ENCODE assay signal across 8 cellular contexts in the genomic region with DNA sequence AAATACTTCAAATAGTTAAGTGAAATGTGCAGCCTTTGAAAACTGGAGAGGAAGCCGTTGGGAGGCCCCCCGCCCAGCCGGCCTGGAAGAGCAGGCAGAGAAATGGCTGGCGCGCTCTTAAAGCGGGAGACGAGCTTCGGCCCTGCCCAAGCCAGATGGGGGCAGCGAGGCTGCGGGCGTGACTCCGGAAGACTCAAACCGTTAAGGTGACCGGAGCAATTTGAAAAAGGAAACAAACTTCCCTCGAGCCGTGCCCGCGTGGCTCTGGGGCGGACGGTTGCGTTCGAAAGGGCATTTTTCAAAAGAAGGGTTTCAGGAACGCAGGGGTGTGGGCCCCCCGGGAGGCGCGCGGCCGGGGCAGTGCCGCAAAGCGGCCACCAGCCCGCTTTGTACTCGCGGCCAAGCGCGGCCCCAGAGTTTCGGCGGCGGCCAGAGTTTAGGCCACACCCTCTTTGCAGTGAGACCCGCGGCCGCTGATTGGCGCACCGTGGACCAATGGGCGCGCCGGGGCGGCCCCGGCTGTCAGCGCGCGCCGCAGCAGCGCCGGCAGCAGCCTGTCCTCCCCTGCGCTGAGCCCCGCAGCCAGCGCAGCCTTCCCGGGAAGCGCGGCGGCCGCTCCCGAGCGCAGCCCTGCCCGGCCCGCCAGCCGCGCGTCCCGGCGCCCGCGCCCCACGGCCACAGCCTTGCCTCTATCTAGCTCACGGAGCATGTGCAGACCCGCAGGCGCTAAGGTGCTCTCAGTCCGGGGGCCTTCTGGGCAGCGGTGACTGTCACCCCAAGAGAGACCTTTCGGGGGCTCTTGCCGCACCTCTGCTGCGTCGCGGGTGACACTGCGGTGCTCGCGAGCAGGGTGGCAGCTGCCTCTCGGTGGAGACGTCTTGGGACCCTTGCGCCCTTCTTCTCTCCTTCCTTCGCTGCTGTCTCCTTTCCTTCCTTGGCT. TPM values are rescaled to one million over a fixed set of nuclear protein-coding genes. Genes with fewer than 3 reads are reported as not detected.
A peak's percentile ranks its signal among the peaks of the same experiment; 100 is the strongest.
DNase-seq lines count a peak whose midpoint lies in the region; ATAC-seq, FAIRE-seq and TF ChIP-seq lines count a peak whose summit lies in the region.

A gene with protein sequence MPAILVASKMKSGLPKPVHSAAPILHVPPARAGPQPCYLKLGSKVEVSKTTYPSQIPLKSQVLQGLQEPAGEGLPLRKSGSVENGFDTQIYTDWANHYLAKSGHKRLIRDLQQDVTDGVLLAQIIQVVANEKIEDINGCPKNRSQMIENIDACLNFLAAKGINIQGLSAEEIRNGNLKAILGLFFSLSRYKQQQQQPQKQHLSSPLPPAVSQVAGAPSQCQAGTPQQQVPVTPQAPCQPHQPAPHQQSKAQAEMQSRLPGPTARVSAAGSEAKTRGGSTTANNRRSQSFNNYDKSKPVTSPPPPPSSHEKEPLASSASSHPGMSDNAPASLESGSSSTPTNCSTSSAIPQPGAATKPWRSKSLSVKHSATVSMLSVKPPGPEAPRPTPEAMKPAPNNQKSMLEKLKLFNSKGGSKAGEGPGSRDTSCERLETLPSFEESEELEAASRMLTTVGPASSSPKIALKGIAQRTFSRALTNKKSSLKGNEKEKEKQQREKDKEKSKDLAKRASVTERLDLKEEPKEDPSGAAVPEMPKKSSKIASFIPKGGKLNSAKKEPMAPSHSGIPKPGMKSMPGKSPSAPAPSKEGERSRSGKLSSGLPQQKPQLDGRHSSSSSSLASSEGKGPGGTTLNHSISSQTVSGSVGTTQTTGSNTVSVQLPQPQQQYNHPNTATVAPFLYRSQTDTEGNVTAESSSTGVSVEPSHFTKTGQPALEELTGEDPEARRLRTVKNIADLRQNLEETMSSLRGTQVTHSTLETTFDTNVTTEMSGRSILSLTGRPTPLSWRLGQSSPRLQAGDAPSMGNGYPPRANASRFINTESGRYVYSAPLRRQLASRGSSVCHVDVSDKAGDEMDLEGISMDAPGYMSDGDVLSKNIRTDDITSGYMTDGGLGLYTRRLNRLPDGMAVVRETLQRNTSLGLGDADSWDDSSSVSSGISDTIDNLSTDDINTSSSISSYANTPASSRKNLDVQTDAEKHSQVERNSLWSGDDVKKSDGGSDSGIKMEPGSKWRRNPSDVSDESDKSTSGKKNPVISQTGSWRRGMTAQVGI (N-terminal part only) (plus strand): TSS at position 557 of the 940 bp plus-strand sequence. CDS start 859 bp downstream, outside the sequence.

- peak within 1 kb of the TSS; percentile 85 for H3K27ac Mint-ChIP-seq in T-helper 1 cell treated with Interleukin-12 subunit alpha and Interleukin-12 subunit beta and Interleukin-4 antibody, amounts not matched to agents 30 μg/mL and 1 μg/mL, for 36 hours

- H3K4me3 Mint-ChIP-seq in T-helper 1 cell treated with Interleukin-12 subunit alpha and Interleukin-12 subunit beta and Interleukin-4 antibody, amounts not matched to agents 30 μg/mL and 1 μg/mL, for 36 hours = peak within 1 kb of the TSS; percentile 90

- no peaks in the 10 kb centered on the region for H3K27me3 ChIP-seq in right atrium auricular region
- H3K27me3 ChIP-seq in prostate gland (replicated peaks; ENCODE audit: insufficient read depth) = no peaks in the 10 kb centered on the region
- peaks cover 12% of the 10 kb centered on the region for H3K27me3 ChIP-seq in upper lobe of right lung

- H3K4me1 ChIP-seq in right atrium auricular region (peaks cover 0 to 54% of the 10 kb centered on the region in 2 donors), prostate gland (replicated peaks) (peaks cover 4% of the 10 kb centered on the region), upper lobe of right lung (peaks cover 24% of the 10 kb centered on the region)

- TF ChIP-seq POLR2A in GM12891 (IDR thresholded peaks at IDR 0.05; ENCODE audit: low read depth, low read length) (no peak), prostate gland (IDR thresholded peaks at IDR 0.05) (peak; percentile 97)

- TF ChIP-seq CTCF in right atrium auricular region (IDR thresholded peaks at IDR 0.05) = peak in 1 of 2 donors; percentile 18
- peak in 2 of 4 experiments; percentile 33 to 35 for TF ChIP-seq CTCF in prostate gland (IDR thresholded peaks at IDR 0.05)
- no peak for TF ChIP-seq CTCF in upper lobe of right lung (IDR thresholded peaks at IDR 0.05)

- DNase-seq in GM12891 (ENCODE audit: insufficient read length, low spot score) = peak; percentile 88
- peak; percentile 73 for DNase-seq in NCI-H128 (lab: John Stamatoyannopoulos, UW; ENCODE audit: unreplicated experiment)
- DNase-seq in anterior cingulate cortex (lab: John Stamatoyannopoulos, UW) = peak; percentile 45 to 95 (median 89)
- peak; percentile 95 for DNase-seq in right atrium auricular region (ENCODE audit: low spot score)
- DNase-seq in prostate gland (ENCODE audit: low spot score) = peak; percentile 91
- peak; percentile 96 for DNase-seq in upper lobe of right lung

- peak; percentile 100 for ATAC-seq in HG02678 (IDR thresholded peaks at IDR 0.05; ENCODE audit: unreplicated experiment)
- peak; percentile 98 for ATAC-seq in upper lobe of right lung

- peak; percentile 93 for FAIRE-seq in GM12891 (lab: Jason Lieb, UNC)

- H3K4me3 ChIP-seq in right atrium auricular region = peak within 1 kb of the TSS; percentile 69 to 80
- peak within 1 kb of the TSS; percentile 45 to 51 for H3K4me3 ChIP-seq in prostate gland
- H3K4me3 ChIP-seq in upper lobe of right lung = peak within 1 kb of the TSS; percentile 64

- WGBS in prostate gland = under 1% methylated on average over 43 of the region's 91 CpGs

- peaks cover 5% of the 10 kb centered on the region for H3K36me3 Mint-ChIP-seq in T-helper 1 cell treated with Interleukin-12 subunit alpha and Interleukin-12 subunit beta and Interleukin-4 antibody, amounts not matched to agents 30 μg/mL and 1 μg/mL, for 36 hours (ENCODE audit: low read depth)

- H3K4me1 Mint-ChIP-seq in T-helper 1 cell treated with Interleukin-12 subunit alpha and Interleukin-12 subunit beta and Interleukin-4 antibody, amounts not matched to agents 30 μg/mL and 1 μg/mL, for 36 hours (ENCODE audit: low read depth) = peaks cover 20% of the 10 kb centered on the region

- no peaks in the 10 kb centered on the region for H3K36me3 ChIP-seq in right atrium auricular region
- no peaks in the 10 kb centered on the region for H3K36me3 ChIP-seq in prostate gland
- H3K36me3 ChIP-seq in upper lobe of right lung = no peaks in the 10 kb centered on the region

- intact Hi-C loops in prostate gland (cut with DNase I) = loop anchor here (5.0 kb wide), 3 partner anchors 40 to 135 kb away; no protein-coding TSS in a partner anchor
- intact Hi-C loops in upper lobe of right lung (cut with DNase I) = no loop called here

- no peaks in the 10 kb centered on the region for H3K9me3 Mint-ChIP-seq in T-helper 1 cell treated with Interleukin-12 subunit alpha and Interleukin-12 subunit beta and Interleukin-4 antibody, amounts not matched to agents 30 μg/mL and 1 μg/mL, for 36 hours

- H3K27ac ChIP-seq in right atrium auricular region = peak within 1 kb of the TSS; percentile 95 to 96
- peak within 1 kb of the TSS; percentile 85 to 86 for H3K27ac ChIP-seq in prostate gland
- H3K27ac ChIP-seq in upper lobe of right lung = peak within 1 kb of the TSS; percentile 92

- H3K9me3 ChIP-seq in right atrium auricular region = no peaks in the 10 kb centered on the region
- no peaks in the 10 kb centered on the region for H3K9me3 ChIP-seq in prostate gland
- H3K9me3 ChIP-seq in upper lobe of right lung = no peaks in the 10 kb centered on the region

- peaks cover 68% of the 10 kb centered on the region for H3K27me3 Mint-ChIP-seq in T-helper 1 cell treated with Interleukin-12 subunit alpha and Interleukin-12 subunit beta and Interleukin-4 antibody, amounts not matched to agents 30 μg/mL and 1 μg/mL, for 36 hours (ENCODE audit: low read depth)

TF ChIP-seq in GM12891, 5 proteins besides CTCF, POLR2A, EP300 and RAD21:
- TF ChIP-seq SPI1 (IDR thresholded peaks at IDR 0.05; ENCODE audit: low read depth, low read length) (no peak), POLR2AphosphoS5 (IDR thresholded peaks at IDR 0.05; ENCODE audit: low read depth, low read length) (no peak), TAF1 (IDR thresholded peaks at IDR 0.05; ENCODE audit: low read depth, low read length) (no peak), POU2F2 (IDR thresholded peaks at IDR 0.05; ENCODE audit: low read depth, low read length) (no peak), PAX5 (IDR thresholded peaks at IDR 0.05; ENCODE audit: insufficient read depth, low read length, severe bottlenecking) (no peak)

RNA-seq across cellular contexts. Expression of the gene that starts here (rescaled TPM):
- 0.72 TPM for polyA plus RNA-seq in GM12891 (2012; ENCODE audit: low read depth, missing spikeins)
- total RNA-seq in right atrium auricular region (10 to 100 TPM; 11.4 to 19.2 TPM), prostate gland (10 to 100 TPM; 17.1 to 26.6 TPM), upper lobe of right lung (44.8 TPM)

Comparison
In these comparisons a context has a peak if more than half of its experiments do, and no peak if none do; other contexts are left out.
1. Peak in every context shown above with its lines: DNase-seq, ATAC-seq, H3K4me3 ChIP-seq and H3K27ac ChIP-seq.